8 cellular contexts compared by ENCODE assay signal in genomic region chr6:42449917-42450313, GRCh38. TPM values are rescaled to one million over a fixed set of nuclear protein-coding genes. Genes with fewer than 3 reads are reported as not detected.
DNase-seq lines count a peak whose midpoint lies in the region; ATAC-seq and TF ChIP-seq lines count a peak whose summit lies in the region.

No MANE protein-coding gene starts in this region.

- no peak overlapping the region for H2BK120ac ChIP-seq in mesenchymal stem cell (ENCODE audit: low read depth, low read length)

- H3K79me1 ChIP-seq in mesenchymal stem cell (replicated peaks; ENCODE audit: low read length, poor library complexity, severe bottlenecking), result peaks cover 17% of the 10 kb centered on the region

- H3K4ac ChIP-seq in mesenchymal stem cell (ENCODE audit: low read depth in 1 of 2, low read length in 2 of 2), result no peak overlapping the region

- H3K9me3 ChIP-seq in ascending aorta (no peaks in the 10 kb centered on the region), mesenchymal stem cell (ENCODE audit: control insufficient read depth, low read length) (no peaks in the 10 kb centered on the region)

- H2BK5ac ChIP-seq in mesenchymal stem cell (ENCODE audit: low read depth, low read length, poor library complexity, severe bottlenecking), result no peak overlapping the region

- no peak overlapping the region for H2BK15ac ChIP-seq in mesenchymal stem cell (ENCODE audit: low read depth, poor library complexity, severe bottlenecking)

- H3K4me3 ChIP-seq in AG04449 (ENCODE audit: low read depth, low read length), result peak overlapping the region; percentile 74
- peak overlapping the region; percentile 89 to 98 for H3K4me3 ChIP-seq in ascending aorta
- peak overlapping the region in 1 of 2 experiments; percentile 93 for H3K4me3 ChIP-seq in mesenchymal stem cell (ENCODE audit: insufficient read depth in 1 of 2, low read depth in 1 of 2, low read length in 2 of 2)

- H3K9me3 Mint-ChIP-seq in HFFc6, result no peaks in the 10 kb centered on the region

- no peak overlapping the region for H3K18ac ChIP-seq in mesenchymal stem cell (ENCODE audit: low read depth in 1 of 2, low read length in 2 of 2)

- POLR2A ChIA-PET in AG04449 (lab: Yijun Ruan, JAX), result no interaction called here

- peak overlapping the region; percentile 70 for H3K27ac Mint-ChIP-seq in HFFc6

- no peaks in the 10 kb centered on the region for H3K36me3 ChIP-seq in ascending aorta
- H3K36me3 ChIP-seq in mesenchymal stem cell (ENCODE audit: control insufficient read depth in 1 of 2, insufficient read depth in 2 of 2, low read depth in 1 of 2, low read length in 2 of 2), result no peaks in the 10 kb centered on the region

- intact Hi-C loops in ascending aorta (cut with DNase I), result loop anchor here (5.0 kb wide), 2 partner anchors 97 to 722 kb away; partner anchors contain the start of gene SRF

- peak overlapping the region; percentile 99 for H3K4me3 Mint-ChIP-seq in HFFc6

- no peak for TF ChIP-seq CTCF in AG04449 (IDR thresholded peaks at IDR 0.05; ENCODE audit: insufficient read depth, low read length, missing control alignments)
- TF ChIP-seq CTCF in HFFc6 (IDR thresholded peaks at IDR 0.05), result no peak
- TF ChIP-seq CTCF in ascending aorta (IDR thresholded peaks at IDR 0.05), result no peak

- WGBS in mesenchymal stem cell, result 36% methylated on average over 4 of the region's 4 CpGs

- H3K27me3 ChIP-seq in ascending aorta (no peaks in the 10 kb centered on the region), mesenchymal stem cell (ENCODE audit: control insufficient read depth in 1 of 2, insufficient read depth in 1 of 2, low read length in 2 of 2) (no peaks in the 10 kb centered on the region)

- H2AFZ ChIP-seq in mesenchymal stem cell (ENCODE audit: low read depth, low read length), result no peak overlapping the region

- H3K9ac ChIP-seq in mesenchymal stem cell (ENCODE audit: low read length), result peak overlapping the region; percentile 89

- CTCF ChIA-PET in AG04449 (lab: Yijun Ruan, JAX), result interaction anchor here (1.2 to 4.6 kb wide), 5 partner anchors 82 to 235 kb away, joined by 3 to 25 read pairs (median 6); no protein-coding TSS in a partner anchor

- DNase-seq in AG04449 (ENCODE audit: low read depth, low spot score), result no peak
- DNase-seq in HFFc6, result peak; percentile 17
- DNase-seq in ascending aorta (ENCODE audit: low spot score in 2 of 2), result no peak
- DNase-seq in mesenchymal stem cell, result no peak
- DNase-seq in activated CD4-positive, CD25-positive, alpha-beta regulatory T cell (lab: John Stamatoyannopoulos, UW), result no peak
- no peak for DNase-seq in LoVo (ENCODE audit: low spot score)

- no peak for ATAC-seq in GM21381 (IDR thresholded peaks at IDR 0.05; ENCODE audit: unreplicated experiment)
- no peak for ATAC-seq in GM18861 (IDR thresholded peaks at IDR 0.05; ENCODE audit: unreplicated experiment)

- no peak overlapping the region for H2AK5ac ChIP-seq in mesenchymal stem cell (ENCODE audit: low read length, severe bottlenecking)

- peaks cover 64% of the 10 kb centered on the region for H3K4me1 Mint-ChIP-seq in HFFc6 (ENCODE audit: low read depth)

- H3K14ac ChIP-seq in mesenchymal stem cell (ENCODE audit: low read length in 2 of 2), result no peak overlapping the region

- peaks cover 0 to 3% of the 10 kb centered on the region in 2 donors for H3K4me1 ChIP-seq in ascending aorta
- H3K4me1 ChIP-seq in mesenchymal stem cell (ENCODE audit: control insufficient read depth, insufficient read depth, low read depth, low read length), result peaks cover 5% of the 10 kb centered on the region

- H3K36me3 Mint-ChIP-seq in HFFc6 (ENCODE audit: low read depth), result peaks cover 35% of the 10 kb centered on the region

- H3K23ac ChIP-seq in mesenchymal stem cell (ENCODE audit: low read length in 2 of 2), result no peak overlapping the region

- H3K4me2 ChIP-seq in mesenchymal stem cell (ENCODE audit: low read length, poor library complexity, severe bottlenecking), result peak overlapping the region; percentile 74

- no peak overlapping the region for H2BK12ac ChIP-seq in mesenchymal stem cell (ENCODE audit: low read length in 2 of 2)

- H4K8ac ChIP-seq in mesenchymal stem cell (ENCODE audit: low read length), result no peak overlapping the region

- H3K27me3 Mint-ChIP-seq in HFFc6 (ENCODE audit: insufficient read depth), result no peaks in the 10 kb centered on the region; the same call in none of the 2 replicates

- H4K91ac ChIP-seq in mesenchymal stem cell (ENCODE audit: low read length), result no peak overlapping the region

- H3K27ac ChIP-seq in ascending aorta (peak overlapping the region; percentile 2 to 52), mesenchymal stem cell (ENCODE audit: low read length, poor library complexity, severe bottlenecking) (no peak overlapping the region)

RNA-seq across cellular contexts. Expression of gene TRERF1, which starts 1.8 kb away (rescaled TPM):
- total RNA-seq in HFFc6 (2021; fragmentation: NEBNext Ultra II Directional; extraction: Animal tissue kit (Norgen Biotek cat#: 25700)), result 10 to 100 TPM; 10.5 to 16.4 (median 15.2) TPM
- 34.1 TPM for total RNA-seq in ascending aorta
- polyA plus RNA-seq in mesenchymal stem cell (2013, experiment 1 of 2), result 8.3 TPM
- polyA plus RNA-seq in mesenchymal stem cell (2013, experiment 2 of 2), result 7.9 TPM
